Comparison of ENCODE assay signal across 23 cellular contexts in the genomic region with DNA sequence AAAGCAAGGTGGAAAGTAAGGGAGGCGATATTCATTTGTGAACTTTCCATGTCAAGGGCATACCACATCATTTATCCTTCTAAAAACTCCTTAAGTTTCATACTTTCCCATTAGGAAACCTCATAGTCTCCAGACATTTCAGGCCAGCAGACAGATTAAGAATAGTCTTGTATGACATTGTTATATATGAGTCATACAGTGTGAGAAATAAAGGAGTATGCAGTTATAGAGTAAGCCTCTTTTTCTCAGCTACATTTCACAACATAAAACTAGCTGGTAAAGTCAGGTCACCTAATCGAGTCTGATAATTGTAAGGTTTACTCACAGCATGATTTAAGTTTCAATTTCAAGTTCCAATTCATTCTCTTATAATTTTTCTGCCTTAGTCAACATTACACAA.
DNase-seq lines count a peak whose midpoint lies in the region; ATAC-seq, FAIRE-seq and TF ChIP-seq lines count a peak whose summit lies in the region.
"Had no signal": no experiment of that assay in that cellular context is flagged by ENCODE, and none has a peak within 500 bp of the region (broad histone marks: within the 10 kb centered on the region; RNA-seq: fewer than 3 reads in every experiment).

No MANE protein-coding gene starts in this region.

- TF ChIP-seq CTCF in coronary artery (IDR thresholded peaks at IDR 0.05) (no peak), GM13976 (IDR thresholded peaks at IDR 0.05; ENCODE audit: borderline replicate concordance, control extremely low read depth, extremely low read depth, insufficient read depth, missing control alignments) (no peak)

- peak; percentile 97 for ATAC-seq in esophagus mucosa
- ATAC-seq in GM21737 (IDR thresholded peaks at IDR 0.05; ENCODE audit: unreplicated experiment) = no peak
- ATAC-seq: activated T-cell treated with anti-CD3 and anti-CD28 coated beads, Interleukin-2, amount 50 U/mL, for 4 hours; stimulated activated naive CD8-positive, alpha-beta T cell treated with anti-CD3 and anti-CD28 coated beads, Interleukin-15, Interleukin-2, amounts not matched to agents 100 U/mL and 50 U/mL, for 24 hours had no signal

- in situ Hi-C loops in GM13976 (cut with MboI; ENCODE audit: low sequenced_read_pairs, unreplicated experiment) = no loop called here

- DNase-seq in ELR (ENCODE audit: low read depth) (peak; percentile 20), RKO (ENCODE audit: low spot score) (peak; percentile 41), renal cortical epithelial cell (ENCODE audit: low read depth) (peak; percentile 88), frontal cortex (ENCODE audit: low spot score in 2 of 2) (no peak), coronary artery (ENCODE audit: low spot score) (no peak), GM13976 (ENCODE audit: low spot score) (no peak)
- DNase-seq: activated CD4-positive, alpha-beta T cell treated with anti-CD3 and anti-CD28 coated beads, Interleukin-2, amount 50 U/mL, for 4 hours; activated naive CD8-positive, alpha-beta T cell treated with anti-CD3 and anti-CD28 coated beads for 36 hours; activated T-cell treated with anti-CD3 and anti-CD28 coated beads, Interleukin-2, amount 50 U/mL, for 4 hours; cerebellar nuclear complex; left cardiac atrium; MV-4-11; NCI-H2029 treated with DMSO at 0.1 percent for 48 hours; NCI-H526 treated with DMSO at 0.1 percent for 48 hours; ovary; stimulated activated naive CD8-positive, alpha-beta T cell treated with anti-CD3 and anti-CD28 coated beads, Interleukin-15, Interleukin-2, amounts not matched to agents 100 U/mL and 50 U/mL, for 24 hours had no signal

- FAIRE-seq in frontal cortex (lab: Jason Lieb, UNC) = no peak
- FAIRE-seq: TTC549 had no signal

- H3K27ac ChIP-seq in coronary artery = no peak overlapping the region
- H3K27ac ChIP-seq: BLaER1, hepatocyte, ovary, PC-9, vagina had no signal

- H3K4me3 ChIP-seq in coronary artery = no peak overlapping the region
- H3K4me3 ChIP-seq: BLaER1, hepatocyte, ovary, PC-9, vagina had no signal

Comparison
In these comparisons a context has a peak if more than half of its experiments do, and no peak if none do; other contexts are left out.
1. DNase-seq: peak in ELR (single experiment), RKO (single experiment) and renal cortical epithelial cell (single experiment); none in frontal cortex (0 of 2), coronary artery (single experiment) and GM13976 (single experiment).